16 cellular contexts compared by ENCODE assay signal in the genomic region with DNA sequence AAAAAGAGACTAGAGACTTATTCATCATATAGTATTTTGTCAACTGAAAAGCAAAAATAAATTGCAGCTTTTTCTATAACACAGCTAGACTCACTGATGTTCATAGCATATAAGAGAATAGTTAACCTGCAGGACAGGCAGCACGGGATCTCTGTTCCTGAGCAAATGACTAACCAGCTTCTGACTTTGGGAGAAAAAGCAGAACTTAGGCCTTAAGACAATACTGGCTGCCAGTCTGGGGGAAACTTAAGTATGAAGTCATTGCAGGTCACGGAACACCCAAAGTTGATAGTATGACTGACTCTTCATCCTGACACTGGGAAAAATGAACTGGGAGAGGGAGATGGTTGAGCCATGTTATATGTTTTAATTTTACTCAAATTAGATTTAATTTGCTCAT.
DNase-seq lines count a peak whose midpoint lies in the region; ATAC-seq and FAIRE-seq lines count a peak whose summit lies in the region.
"Had no signal": no experiment of that assay in that cellular context is flagged by ENCODE, and none has a peak within 500 bp of the region (broad histone marks: within the 10 kb centered on the region; RNA-seq: fewer than 3 reads in every experiment).

No MANE protein-coding gene starts in this region.

- H3K9me3 Mint-ChIP-seq in activated CD4-positive, alpha-beta T cell treated with anti-CD3 and anti-CD28 coated beads, Interleukin-2, amount 10 ng/mL, durations not matched to agents 24 days and 14 days, result peaks cover 12% of the 10 kb centered on the region
- H3K9me3 Mint-ChIP-seq in activated CD4-positive, alpha-beta T cell treated with anti-CD3 and anti-CD28 coated beads, Interleukin-2, amount 10 ng/mL, durations not matched to agents 7 days and 5 days, result peaks cover 18% of the 10 kb centered on the region
- H3K9me3 Mint-ChIP-seq in dendritic cell treated with granulocyte-macrophage colony-stimulating factor and Interleukin-4, amounts not matched to agents 40 ng/mL and 50 ng/mL, for 4 days, result no peaks in the 10 kb centered on the region

- ATAC-seq in GM18498 (IDR thresholded peaks at IDR 0.05; ENCODE audit: unreplicated experiment), result no peak
- ATAC-seq: A549 had no signal

- FAIRE-seq in GM19239 (lab: Jason Lieb, UNC), result no peak
- FAIRE-seq: A549 had no signal

- H3K4me3 Mint-ChIP-seq in activated CD4-positive, alpha-beta T cell treated with anti-CD3 and anti-CD28 coated beads, Interleukin-2, amount 10 ng/mL, durations not matched to agents 24 days and 14 days, result no peak overlapping the region
- no peak overlapping the region for H3K4me3 Mint-ChIP-seq in activated CD4-positive, alpha-beta T cell treated with anti-CD3 and anti-CD28 coated beads, Interleukin-2, amount 10 ng/mL, durations not matched to agents 7 days and 5 days
- no peak overlapping the region for H3K4me3 Mint-ChIP-seq in dendritic cell treated with granulocyte-macrophage colony-stimulating factor and Interleukin-4, amounts not matched to agents 40 ng/mL and 50 ng/mL, for 4 days
- H3K4me3 Mint-ChIP-seq: CD4-positive, CD25-positive, alpha-beta regulatory T cell had no signal

- CTCF ChIA-PET in activated CD4-positive, alpha-beta T cell treated with anti-CD3 and anti-CD28 coated beads, Interleukin-2, amount 10 ng/mL, durations not matched to agents 7 days and 5 days (lab: Charles Lee), result interaction anchor here (1.0 to 1.3 kb wide), 3 partner anchors 10 to 17 kb away, joined by 3 to 4 read pairs (median 3); no protein-coding TSS in a partner anchor

- peak overlapping the region; percentile 1 for H3K27ac Mint-ChIP-seq in activated CD4-positive, alpha-beta T cell treated with anti-CD3 and anti-CD28 coated beads, Interleukin-2, amount 10 ng/mL, durations not matched to agents 24 days and 14 days
- H3K27ac Mint-ChIP-seq in activated CD4-positive, alpha-beta T cell treated with anti-CD3 and anti-CD28 coated beads, Interleukin-2, amount 10 ng/mL, durations not matched to agents 7 days and 5 days, result no peak overlapping the region
- H3K27ac Mint-ChIP-seq in dendritic cell treated with granulocyte-macrophage colony-stimulating factor and Interleukin-4, amounts not matched to agents 40 ng/mL and 50 ng/mL, for 4 days, result peak overlapping the region; percentile 77
- H3K27ac Mint-ChIP-seq: CD4-positive, CD25-positive, alpha-beta regulatory T cell had no signal

- POLR2A ChIA-PET in activated CD4-positive, alpha-beta T cell treated with anti-CD3 and anti-CD28 coated beads, Interleukin-2, amount 10 ng/mL, durations not matched to agents 7 days and 5 days (lab: Charles Lee), result no interaction called here

- DNase-seq in activated CD4-positive, alpha-beta T cell treated with anti-CD3 and anti-CD28 coated beads, Interleukin-2, amount 10 ng/mL, durations not matched to agents 24 days and 14 days, result no peak
- no peak for DNase-seq in activated CD4-positive, alpha-beta T cell treated with anti-CD3 and anti-CD28 coated beads, Interleukin-2, amount 10 ng/mL, durations not matched to agents 7 days and 5 days
- peak; percentile 17 for DNase-seq in NOMO-1 treated with DMSO at 0.1 percent for 48 hours (lab: John Stamatoyannopoulos, UW; ENCODE audit: unreplicated experiment)
- DNase-seq in GM19239 (ENCODE audit: insufficient read length, low spot score), result no peak
- no peak for DNase-seq in NCI-H1436 (lab: John Stamatoyannopoulos, UW)
- DNase-seq: CD4-positive, CD25-positive, alpha-beta regulatory T cell; DMS53; GOT3; IMR-90; NCI-H1092; NCI-H1694 treated with DMSO at 0.1 percent for 48 hours; NCI-H446 treated with DMSO at 0.1 percent for 48 hours; NCI-H748 treated with DMSO at 0.1 percent for 48 hours had no signal

- H3K4me1 Mint-ChIP-seq in activated CD4-positive, alpha-beta T cell treated with anti-CD3 and anti-CD28 coated beads, Interleukin-2, amount 10 ng/mL, durations not matched to agents 24 days and 14 days, result peaks cover 47% of the 10 kb centered on the region
- H3K4me1 Mint-ChIP-seq in activated CD4-positive, alpha-beta T cell treated with anti-CD3 and anti-CD28 coated beads, Interleukin-2, amount 10 ng/mL, durations not matched to agents 7 days and 5 days, result peaks cover 45% of the 10 kb centered on the region
- H3K4me1 Mint-ChIP-seq in dendritic cell treated with granulocyte-macrophage colony-stimulating factor and Interleukin-4, amounts not matched to agents 40 ng/mL and 50 ng/mL, for 4 days (ENCODE audit: low read depth), result peaks cover 15% of the 10 kb centered on the region

- intact Hi-C loops in activated CD4-positive, alpha-beta T cell treated with anti-CD3 and anti-CD28 coated beads, Interleukin-2, amount 10 ng/mL, durations not matched to agents 24 days and 14 days (cut with micrococcal nuclease), result no loop called here
- intact Hi-C loops in dendritic cell treated with granulocyte-macrophage colony-stimulating factor and Interleukin-4, amounts not matched to agents 40 ng/mL and 50 ng/mL, for 4 days (cut with micrococcal nuclease), result loop anchor here (2.0 to 5.0 kb wide), 2 partner anchors 16 to 36 kb away; no protein-coding TSS in a partner anchor

- no peaks in the 10 kb centered on the region for H3K27me3 Mint-ChIP-seq in activated CD4-positive, alpha-beta T cell treated with anti-CD3 and anti-CD28 coated beads, Interleukin-2, amount 10 ng/mL, durations not matched to agents 24 days and 14 days
- H3K27me3 Mint-ChIP-seq in activated CD4-positive, alpha-beta T cell treated with anti-CD3 and anti-CD28 coated beads, Interleukin-2, amount 10 ng/mL, durations not matched to agents 7 days and 5 days, result no peaks in the 10 kb centered on the region
- peaks cover 1% of the 10 kb centered on the region for H3K27me3 Mint-ChIP-seq in dendritic cell treated with granulocyte-macrophage colony-stimulating factor and Interleukin-4, amounts not matched to agents 40 ng/mL and 50 ng/mL, for 4 days

- H3K36me3 Mint-ChIP-seq in activated CD4-positive, alpha-beta T cell treated with anti-CD3 and anti-CD28 coated beads, Interleukin-2, amount 10 ng/mL, durations not matched to agents 24 days and 14 days (ENCODE audit: low read depth), result peaks cover 23% of the 10 kb centered on the region
- peaks cover 42% of the 10 kb centered on the region for H3K36me3 Mint-ChIP-seq in activated CD4-positive, alpha-beta T cell treated with anti-CD3 and anti-CD28 coated beads, Interleukin-2, amount 10 ng/mL, durations not matched to agents 7 days and 5 days (ENCODE audit: low read depth)
- H3K36me3 Mint-ChIP-seq in dendritic cell treated with granulocyte-macrophage colony-stimulating factor and Interleukin-4, amounts not matched to agents 40 ng/mL and 50 ng/mL, for 4 days (ENCODE audit: low read depth), result no peaks in the 10 kb centered on the region
- H3K36me3 Mint-ChIP-seq: CD4-positive, CD25-positive, alpha-beta regulatory T cell had no signal
